Comparison of ENCODE assay signal across 1 cellular context in the genomic region with DNA sequence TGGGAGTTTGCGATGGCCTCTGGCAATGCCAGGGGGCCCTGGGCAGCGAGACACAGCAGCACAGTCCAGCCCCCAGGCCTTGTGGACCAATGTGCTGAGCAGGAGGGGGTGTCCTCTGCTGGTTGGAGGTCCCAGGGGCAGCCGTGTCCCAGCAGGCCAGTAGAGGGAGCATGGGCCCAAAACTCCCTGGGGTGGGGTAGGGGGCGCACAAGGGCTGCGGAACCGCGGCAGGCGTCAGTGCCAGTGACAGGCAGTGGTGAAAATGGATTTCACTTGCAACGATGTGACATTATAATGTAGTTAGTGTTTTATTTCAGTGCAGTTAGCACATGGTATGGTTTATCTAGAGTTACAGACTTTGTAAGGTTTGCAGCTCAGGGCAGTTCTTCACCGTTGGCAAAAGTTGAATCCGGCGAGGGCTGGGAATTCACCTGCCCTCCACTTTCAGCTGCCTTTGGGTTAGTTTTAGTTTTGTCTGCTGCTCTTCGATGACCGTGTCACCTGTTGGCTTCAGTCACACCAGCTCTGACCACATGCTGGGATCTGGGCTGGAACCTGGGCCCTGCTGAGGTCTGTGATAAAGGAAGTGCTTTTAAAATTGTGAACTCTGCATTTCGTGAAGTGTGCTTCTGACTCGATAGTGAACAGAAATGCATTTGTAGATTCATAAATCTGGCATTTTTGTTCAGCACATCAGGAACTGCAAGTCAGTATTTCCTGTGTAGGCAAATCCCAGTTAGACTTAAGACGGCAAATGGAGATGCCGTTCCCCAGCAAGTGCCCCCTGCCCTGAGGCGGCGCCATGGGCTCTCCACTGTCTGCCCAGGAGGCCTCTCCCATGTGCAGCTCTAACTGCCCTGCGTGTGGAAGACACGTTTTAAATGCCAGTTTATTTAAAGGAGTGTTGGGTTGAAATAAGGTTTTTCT.
TF ChIP-seq lines count a peak whose summit lies in the region.

No MANE protein-coding gene starts in this region.

TF ChIP-seq in HepG2, 621 proteins besides CTCF, POLR2A, EP300 and RAD21 (continued from another document and continues in another):
- TF ChIP-seq, protein P1, sequence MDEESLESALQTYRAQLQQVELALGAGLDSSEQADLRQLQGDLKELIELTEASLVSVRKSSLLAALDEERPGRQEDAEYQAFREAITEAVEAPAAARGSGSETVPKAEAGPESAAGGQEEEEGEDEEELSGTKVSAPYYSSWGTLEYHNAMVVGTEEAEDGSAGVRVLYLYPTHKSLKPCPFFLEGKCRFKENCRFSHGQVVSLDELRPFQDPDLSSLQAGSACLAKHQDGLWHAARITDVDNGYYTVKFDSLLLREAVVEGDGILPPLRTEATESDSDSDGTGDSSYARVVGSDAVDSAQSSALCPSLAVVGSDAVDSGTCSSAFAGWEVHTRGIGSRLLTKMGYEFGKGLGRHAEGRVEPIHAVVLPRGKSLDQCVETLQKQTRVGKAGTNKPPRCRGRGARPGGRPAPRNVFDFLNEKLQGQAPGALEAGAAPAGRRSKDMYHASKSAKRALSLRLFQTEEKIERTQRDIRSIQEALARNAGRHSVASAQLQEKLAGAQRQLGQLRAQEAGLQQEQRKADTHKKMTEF (CRISPR knock-in tag; IDR thresholded peaks at IDR 0.05), result peak; percentile 69
- TF ChIP-seq CENPX (CRISPR knock-in tag; IDR thresholded peaks at IDR 0.05) (no peak), ARNT (IDR thresholded peaks at IDR 0.05) (no peak), ASH2L (IDR thresholded peaks at IDR 0.05; ENCODE audit: insufficient read length, low read depth, low read length) (peak; percentile 42), ZNF160 (CRISPR knock-in tag; IDR thresholded peaks at IDR 0.05) (peak; percentile 73; the same call in 1 of the 2 replicates), NONO (IDR thresholded peaks at IDR 0.05) (no peak), NONO (CRISPR knock-in tag; conservative IDR thresholded peaks at IDR 0.05) (peak; percentile 91), MIER2 (CRISPR knock-in tag; IDR thresholded peaks at IDR 0.05) (peak; percentile 63; the same call in 1 of the 2 replicates), ZBTB3 (CRISPR knock-in tag; IDR thresholded peaks at IDR 0.05; ENCODE audit: borderline replicate concordance, low read depth) (no peak), RFX5 (IDR thresholded peaks at IDR 0.05; ENCODE audit: low read depth, low read length) (no peak), NCOR1 (IDR thresholded peaks at IDR 0.05; ENCODE audit: borderline replicate concordance, low read length) (no peak), NR2F1 (CRISPR knock-in tag; IDR thresholded peaks at IDR 0.05) (no peak), ZSCAN30 (CRISPR knock-in tag; IDR thresholded peaks at IDR 0.05) (no peak), HNRNPL (IDR thresholded peaks at IDR 0.05; ENCODE audit: low read depth, low read length) (peak; percentile 75; the same call in 1 of the 2 replicates), ZNF317 (CRISPR knock-in tag; IDR thresholded peaks at IDR 0.05) (0 out of 2 replicates have a peak, but pooled peaks have one; percentile 68), ELF4 (CRISPR knock-in tag; IDR thresholded peaks at IDR 0.05; ENCODE audit: borderline replicate concordance) (no peak), POLR2G (IDR thresholded peaks at IDR 0.05; ENCODE audit: low read depth, low read length) (peak; percentile 69)
- TF ChIP-seq, protein P2, sequence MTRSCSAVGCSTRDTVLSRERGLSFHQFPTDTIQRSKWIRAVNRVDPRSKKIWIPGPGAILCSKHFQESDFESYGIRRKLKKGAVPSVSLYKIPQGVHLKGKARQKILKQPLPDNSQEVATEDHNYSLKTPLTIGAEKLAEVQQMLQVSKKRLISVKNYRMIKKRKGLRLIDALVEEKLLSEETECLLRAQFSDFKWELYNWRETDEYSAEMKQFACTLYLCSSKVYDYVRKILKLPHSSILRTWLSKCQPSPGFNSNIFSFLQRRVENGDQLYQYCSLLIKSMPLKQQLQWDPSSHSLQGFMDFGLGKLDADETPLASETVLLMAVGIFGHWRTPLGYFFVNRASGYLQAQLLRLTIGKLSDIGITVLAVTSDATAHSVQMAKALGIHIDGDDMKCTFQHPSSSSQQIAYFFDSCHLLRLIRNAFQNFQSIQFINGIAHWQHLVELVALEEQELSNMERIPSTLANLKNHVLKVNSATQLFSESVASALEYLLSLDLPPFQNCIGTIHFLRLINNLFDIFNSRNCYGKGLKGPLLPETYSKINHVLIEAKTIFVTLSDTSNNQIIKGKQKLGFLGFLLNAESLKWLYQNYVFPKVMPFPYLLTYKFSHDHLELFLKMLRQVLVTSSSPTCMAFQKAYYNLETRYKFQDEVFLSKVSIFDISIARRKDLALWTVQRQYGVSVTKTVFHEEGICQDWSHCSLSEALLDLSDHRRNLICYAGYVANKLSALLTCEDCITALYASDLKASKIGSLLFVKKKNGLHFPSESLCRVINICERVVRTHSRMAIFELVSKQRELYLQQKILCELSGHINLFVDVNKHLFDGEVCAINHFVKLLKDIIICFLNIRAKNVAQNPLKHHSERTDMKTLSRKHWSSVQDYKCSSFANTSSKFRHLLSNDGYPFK (CRISPR knock-in tag; IDR thresholded peaks at IDR 0.05; ENCODE audit: borderline replicate concordance), result no peak; the same call in none of the 2 replicates
- TF ChIP-seq, protein P3, sequence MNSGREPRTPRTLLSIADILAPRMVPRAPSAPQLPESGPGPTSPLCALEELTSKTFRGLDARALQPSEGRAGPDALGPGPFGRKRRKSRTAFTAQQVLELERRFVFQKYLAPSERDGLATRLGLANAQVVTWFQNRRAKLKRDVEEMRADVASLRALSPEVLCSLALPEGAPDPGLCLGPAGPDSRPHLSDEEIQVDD (CRISPR knock-in tag; IDR thresholded peaks at IDR 0.05; ENCODE audit: borderline replicate concordance), result 0 out of 2 replicates have a peak, but pooled peaks have one; percentile 35
- TF ChIP-seq, protein P4, sequence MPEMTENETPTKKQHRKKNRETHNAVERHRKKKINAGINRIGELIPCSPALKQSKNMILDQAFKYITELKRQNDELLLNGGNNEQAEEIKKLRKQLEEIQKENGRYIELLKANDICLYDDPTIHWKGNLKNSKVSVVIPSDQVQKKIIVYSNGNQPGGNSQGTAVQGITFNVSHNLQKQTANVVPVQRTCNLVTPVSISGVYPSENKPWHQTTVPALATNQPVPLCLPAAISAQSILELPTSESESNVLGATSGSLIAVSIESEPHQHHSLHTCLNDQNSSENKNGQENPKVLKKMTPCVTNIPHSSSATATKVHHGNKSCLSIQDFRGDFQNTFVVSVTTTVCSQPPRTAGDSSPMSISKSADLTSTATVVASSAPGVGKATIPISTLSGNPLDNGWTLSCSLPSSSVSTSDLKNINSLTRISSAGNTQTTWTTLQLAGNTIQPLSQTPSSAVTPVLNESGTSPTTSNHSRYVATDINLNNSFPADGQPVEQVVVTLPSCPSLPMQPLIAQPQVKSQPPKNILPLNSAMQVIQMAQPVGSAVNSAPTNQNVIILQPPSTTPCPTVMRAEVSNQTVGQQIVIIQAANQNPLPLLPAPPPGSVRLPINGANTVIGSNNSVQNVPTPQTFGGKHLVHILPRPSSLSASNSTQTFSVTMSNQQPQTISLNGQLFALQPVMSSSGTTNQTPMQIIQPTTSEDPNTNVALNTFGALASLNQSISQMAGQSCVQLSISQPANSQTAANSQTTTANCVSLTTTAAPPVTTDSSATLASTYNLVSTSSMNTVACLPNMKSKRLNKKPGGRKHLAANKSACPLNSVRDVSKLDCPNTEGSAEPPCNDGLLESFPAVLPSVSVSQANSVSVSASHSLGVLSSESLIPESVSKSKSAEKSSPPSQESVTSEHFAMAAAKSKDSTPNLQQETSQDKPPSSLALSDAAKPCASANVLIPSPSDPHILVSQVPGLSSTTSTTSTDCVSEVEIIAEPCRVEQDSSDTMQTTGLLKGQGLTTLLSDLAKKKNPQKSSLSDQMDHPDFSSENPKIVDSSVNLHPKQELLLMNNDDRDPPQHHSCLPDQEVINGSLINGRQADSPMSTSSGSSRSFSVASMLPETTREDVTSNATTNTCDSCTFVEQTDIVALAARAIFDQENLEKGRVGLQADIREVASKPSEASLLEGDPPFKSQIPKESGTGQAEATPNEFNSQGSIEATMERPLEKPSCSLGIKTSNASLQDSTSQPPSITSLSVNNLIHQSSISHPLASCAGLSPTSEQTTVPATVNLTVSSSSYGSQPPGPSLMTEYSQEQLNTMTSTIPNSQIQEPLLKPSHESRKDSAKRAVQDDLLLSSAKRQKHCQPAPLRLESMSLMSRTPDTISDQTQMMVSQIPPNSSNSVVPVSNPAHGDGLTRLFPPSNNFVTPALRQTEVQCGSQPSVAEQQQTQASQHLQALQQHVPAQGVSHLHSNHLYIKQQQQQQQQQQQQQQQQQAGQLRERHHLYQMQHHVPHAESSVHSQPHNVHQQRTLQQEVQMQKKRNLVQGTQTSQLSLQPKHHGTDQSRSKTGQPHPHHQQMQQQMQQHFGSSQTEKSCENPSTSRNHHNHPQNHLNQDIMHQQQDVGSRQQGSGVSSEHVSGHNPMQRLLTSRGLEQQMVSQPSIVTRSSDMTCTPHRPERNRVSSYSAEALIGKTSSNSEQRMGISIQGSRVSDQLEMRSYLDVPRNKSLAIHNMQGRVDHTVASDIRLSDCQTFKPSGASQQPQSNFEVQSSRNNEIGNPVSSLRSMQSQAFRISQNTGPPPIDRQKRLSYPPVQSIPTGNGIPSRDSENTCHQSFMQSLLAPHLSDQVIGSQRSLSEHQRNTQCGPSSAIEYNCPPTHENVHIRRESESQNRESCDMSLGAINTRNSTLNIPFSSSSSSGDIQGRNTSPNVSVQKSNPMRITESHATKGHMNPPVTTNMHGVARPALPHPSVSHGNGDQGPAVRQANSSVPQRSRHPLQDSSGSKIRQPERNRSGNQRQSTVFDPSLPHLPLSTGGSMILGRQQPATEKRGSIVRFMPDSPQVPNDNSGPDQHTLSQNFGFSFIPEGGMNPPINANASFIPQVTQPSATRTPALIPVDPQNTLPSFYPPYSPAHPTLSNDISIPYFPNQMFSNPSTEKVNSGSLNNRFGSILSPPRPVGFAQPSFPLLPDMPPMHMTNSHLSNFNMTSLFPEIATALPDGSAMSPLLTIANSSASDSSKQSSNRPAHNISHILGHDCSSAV (CRISPR knock-in tag; IDR thresholded peaks at IDR 0.05; ENCODE audit: borderline replicate concordance), result no peak
- TF ChIP-seq, protein P5, sequence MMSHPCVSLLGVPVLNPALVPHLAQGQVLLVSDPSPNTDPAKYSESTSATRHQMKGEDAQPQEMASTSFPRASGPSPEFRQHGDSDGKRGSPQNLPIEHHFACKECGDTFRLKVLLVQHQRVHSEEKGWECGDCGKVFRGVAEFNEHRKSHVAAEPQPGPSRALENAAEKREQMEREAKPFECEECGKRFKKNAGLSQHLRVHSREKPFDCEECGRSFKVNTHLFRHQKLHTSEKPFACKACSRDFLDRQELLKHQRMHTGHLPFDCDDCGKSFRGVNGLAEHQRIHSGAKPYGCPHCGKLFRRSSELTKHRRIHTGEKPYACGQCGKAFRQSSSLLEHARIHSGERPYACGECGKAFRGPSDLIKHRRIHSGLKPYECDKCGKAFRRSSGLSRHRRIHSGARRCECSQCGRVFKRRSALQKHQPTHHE (CRISPR knock-in tag; IDR thresholded peaks at IDR 0.05; ENCODE audit: borderline replicate concordance), result 0 out of 2 replicates have a peak, but pooled peaks have one; percentile 60
- TF ChIP-seq, protein P6, sequence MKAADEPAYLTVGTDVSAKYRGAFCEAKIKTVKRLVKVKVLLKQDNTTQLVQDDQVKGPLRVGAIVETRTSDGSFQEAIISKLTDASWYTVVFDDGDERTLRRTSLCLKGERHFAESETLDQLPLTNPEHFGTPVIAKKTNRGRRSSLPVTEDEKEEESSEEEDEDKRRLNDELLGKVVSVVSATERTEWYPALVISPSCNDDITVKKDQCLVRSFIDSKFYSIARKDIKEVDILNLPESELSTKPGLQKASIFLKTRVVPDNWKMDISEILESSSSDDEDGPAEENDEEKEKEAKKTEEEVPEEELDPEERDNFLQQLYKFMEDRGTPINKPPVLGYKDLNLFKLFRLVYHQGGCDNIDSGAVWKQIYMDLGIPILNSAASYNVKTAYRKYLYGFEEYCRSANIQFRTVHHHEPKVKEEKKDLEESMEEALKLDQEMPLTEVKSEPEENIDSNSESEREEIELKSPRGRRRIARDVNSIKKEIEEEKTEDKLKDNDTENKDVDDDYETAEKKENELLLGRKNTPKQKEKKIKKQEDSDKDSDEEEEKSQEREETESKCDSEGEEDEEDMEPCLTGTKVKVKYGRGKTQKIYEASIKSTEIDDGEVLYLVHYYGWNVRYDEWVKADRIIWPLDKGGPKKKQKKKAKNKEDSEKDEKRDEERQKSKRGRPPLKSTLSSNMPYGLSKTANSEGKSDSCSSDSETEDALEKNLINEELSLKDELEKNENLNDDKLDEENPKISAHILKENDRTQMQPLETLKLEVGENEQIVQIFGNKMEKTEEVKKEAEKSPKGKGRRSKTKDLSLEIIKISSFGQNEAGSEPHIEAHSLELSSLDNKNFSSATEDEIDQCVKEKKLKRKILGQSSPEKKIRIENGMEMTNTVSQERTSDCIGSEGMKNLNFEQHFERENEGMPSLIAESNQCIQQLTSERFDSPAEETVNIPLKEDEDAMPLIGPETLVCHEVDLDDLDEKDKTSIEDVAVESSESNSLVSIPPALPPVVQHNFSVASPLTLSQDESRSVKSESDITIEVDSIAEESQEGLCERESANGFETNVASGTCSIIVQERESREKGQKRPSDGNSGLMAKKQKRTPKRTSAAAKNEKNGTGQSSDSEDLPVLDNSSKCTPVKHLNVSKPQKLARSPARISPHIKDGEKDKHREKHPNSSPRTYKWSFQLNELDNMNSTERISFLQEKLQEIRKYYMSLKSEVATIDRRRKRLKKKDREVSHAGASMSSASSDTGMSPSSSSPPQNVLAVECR (CRISPR knock-in tag; IDR thresholded peaks at IDR 0.05; ENCODE audit: borderline replicate concordance), result peak; percentile 56; the same call in 1 of the 2 replicates
- TF ChIP-seq, protein P7, sequence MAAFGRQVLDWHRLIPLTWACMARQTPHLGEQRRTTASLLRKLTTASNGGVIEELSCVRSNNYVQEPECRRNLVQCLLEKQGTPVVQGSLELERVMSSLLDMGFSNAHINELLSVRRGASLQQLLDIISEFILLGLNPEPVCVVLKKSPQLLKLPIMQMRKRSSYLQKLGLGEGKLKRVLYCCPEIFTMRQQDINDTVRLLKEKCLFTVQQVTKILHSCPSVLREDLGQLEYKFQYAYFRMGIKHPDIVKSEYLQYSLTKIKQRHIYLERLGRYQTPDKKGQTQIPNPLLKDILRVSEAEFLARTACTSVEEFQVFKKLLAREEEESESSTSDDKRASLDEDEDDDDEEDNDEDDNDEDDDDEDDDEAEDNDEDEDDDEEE (CRISPR knock-in tag; IDR thresholded peaks at IDR 0.05), result no peak
